ENCODE assay signal across 1 cellular context in the genomic region with DNA sequence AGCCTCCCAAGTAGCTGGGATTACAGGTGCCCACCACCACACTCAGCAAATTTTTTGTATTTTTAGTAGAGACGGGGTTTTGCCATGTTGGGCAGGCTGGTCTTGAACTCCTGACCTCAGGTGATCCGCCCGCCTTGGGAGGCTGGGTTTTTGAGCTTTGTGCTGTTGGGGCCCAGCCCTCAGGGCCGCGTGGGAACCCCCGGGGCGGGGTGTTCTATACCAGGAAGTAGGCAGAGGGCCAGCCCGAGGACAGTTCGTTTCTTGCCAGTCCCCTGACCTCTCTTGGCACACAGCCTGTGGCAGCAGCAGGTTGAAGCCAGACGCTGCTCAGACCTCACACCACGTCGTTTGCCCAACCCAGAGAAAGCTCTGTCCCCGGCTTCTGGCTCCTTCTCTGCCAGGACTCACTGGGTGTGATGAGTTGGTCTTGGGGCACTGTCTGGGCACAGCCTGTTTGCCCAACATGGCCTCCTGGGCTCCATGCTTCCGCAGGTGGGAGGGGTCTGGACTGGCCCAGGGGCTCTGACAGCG.
TF ChIP-seq lines count a peak whose summit lies in the region.

No MANE protein-coding gene starts in this region.

TF ChIP-seq in liver, 16 proteins besides CTCF, POLR2A, EP300 and RAD21 (continued from another document):
- peak; percentile 71 to 79 for TF ChIP-seq HNF4A (conservative IDR thresholded peaks at IDR 0.05)
- TF ChIP-seq HNF4G (IDR thresholded peaks at IDR 0.05): no peak
- TF ChIP-seq TAF1 (conservative IDR thresholded peaks at IDR 0.05): no peak
- peak; percentile 88 for TF ChIP-seq SP1 (IDR thresholded peaks at IDR 0.05)
- TF ChIP-seq FOXA2 (IDR thresholded peaks at IDR 0.05): peak; percentile 9
- peak; percentile 77 for TF ChIP-seq NR2F2 (IDR thresholded peaks at IDR 0.05)
- TF ChIP-seq, protein P1, sequence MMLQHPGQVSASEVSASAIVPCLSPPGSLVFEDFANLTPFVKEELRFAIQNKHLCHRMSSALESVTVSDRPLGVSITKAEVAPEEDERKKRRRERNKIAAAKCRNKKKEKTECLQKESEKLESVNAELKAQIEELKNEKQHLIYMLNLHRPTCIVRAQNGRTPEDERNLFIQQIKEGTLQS (IDR thresholded peaks at IDR 0.05): no peak
- TF ChIP-seq, protein P2, sequence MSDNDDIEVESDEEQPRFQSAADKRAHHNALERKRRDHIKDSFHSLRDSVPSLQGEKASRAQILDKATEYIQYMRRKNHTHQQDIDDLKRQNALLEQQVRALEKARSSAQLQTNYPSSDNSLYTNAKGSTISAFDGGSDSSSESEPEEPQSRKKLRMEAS (IDR thresholded peaks at IDR 0.05): peak; percentile 92
